In genomic region chr9:111661150-111661801, GRCh38 we compare ENCODE assay signal across 8 cellular contexts. TPM values are rescaled to one million over a fixed set of nuclear protein-coding genes. Genes with fewer than 3 reads are reported as not detected.
DNase-seq lines count a peak whose midpoint lies in the region; ATAC-seq and TF ChIP-seq lines count a peak whose summit lies in the region.

Gene GNG10 (plus strand): TSS chr9:111661605. CDS start chr9:111661635, 30 bp downstream.

- peaks cover 11% of the 10 kb centered on the region for H3K4me1 ChIP-seq in vagina

- ATAC-seq in GM21786 (IDR thresholded peaks at IDR 0.05; ENCODE audit: unreplicated experiment) = peak; percentile 83

- H3K4me3 ChIP-seq in vagina = peak within 1 kb of the TSS; percentile 59 to 95

- H3K9me3 ChIP-seq in KOPT-K1 (ENCODE audit: insufficient read depth, low read length, poor library complexity, severe bottlenecking) (no peaks in the 10 kb centered on the region), vagina (no peaks in the 10 kb centered on the region)

- TF ChIP-seq CTCF in vagina (IDR thresholded peaks at IDR 0.05) = no peak

- intact Hi-C loops in vagina (cut with DNase I) = no loop called here

- DNase-seq in GM04503 (ENCODE audit: low read depth) (peak; percentile 9), T-helper 2 cell (peak; percentile 49 to 81 (median 61)), anterior cingulate cortex (lab: John Stamatoyannopoulos, UW) (peak in 49 of 58 donors; percentile 10 to 75 (median 50)), hepatic stellate cell (ENCODE audit: low spot score) (peak; percentile 81), renal cortical epithelial cell (ENCODE audit: low read depth) (no peak), vagina (ENCODE audit: extremely low spot score in 2 of 2) (no peak)

- H3K27me3 ChIP-seq in vagina = no peaks in the 10 kb centered on the region

- H3K36me3 ChIP-seq in KOPT-K1 (ENCODE audit: insufficient read depth, low read length) (peaks cover 18% of the 10 kb centered on the region), vagina (no peaks in the 10 kb centered on the region)

- H3K27ac ChIP-seq in KOPT-K1 (ENCODE audit: low read depth, low read length, poor library complexity, severe bottlenecking) (peak within 1 kb of the TSS; percentile 62), vagina (peak within 1 kb of the TSS; percentile 60)

- no peak for TF ChIP-seq POLR2A in vagina (IDR thresholded peaks at IDR 0.05)

RNA-seq across cellular contexts. Expression of gene GNG10, which starts in this region (rescaled TPM):
- total RNA-seq in renal cortical epithelial cell = 114 and 126 TPM in 2 replicates
- total RNA-seq in vagina = 35.6 TPM

Comparison
In these comparisons a context has a peak if more than half of its experiments do, and no peak if none do; other contexts are left out.
1. DNase-seq: peak in GM04503 (single experiment), T-helper 2 cell (5 of 5), anterior cingulate cortex (49 of 58) and hepatic stellate cell (single experiment); none in renal cortical epithelial cell (single experiment) and vagina (0 of 2).